Comparison of ENCODE assay signal across 20 cellular contexts in genomic region chr15:84690342-84690741, GRCh38. TPM values are rescaled to one million over a fixed set of nuclear protein-coding genes. Genes with fewer than 3 reads are reported as not detected.
DNase-seq lines count a peak whose midpoint lies in the region; ATAC-seq and TF ChIP-seq lines count a peak whose summit lies in the region.
"Had no signal": no experiment of that assay in that cellular context is flagged by ENCODE, and none has a peak within 500 bp of the region (broad histone marks: within the 10 kb centered on the region; RNA-seq: fewer than 3 reads in every experiment).

No MANE protein-coding gene starts in this region.

- peaks cover 14% of the 10 kb centered on the region for H3K36me3 Mint-ChIP-seq in activated naive CD4-positive, alpha-beta T cell treated with anti-CD3 and anti-CD28 coated beads, Interleukin-2, amount 50 U/mL, for 24 hours
- peaks cover 11% of the 10 kb centered on the region for H3K36me3 Mint-ChIP-seq in chondrocyte (ENCODE audit: low read depth)

- no peaks in the 10 kb centered on the region for H3K9me3 ChIP-seq in HCT116 (ENCODE audit: control insufficient read depth in 1 of 2, insufficient read depth in 1 of 2, low read depth in 1 of 2, low read length in 2 of 2)
- no peaks in the 10 kb centered on the region for H3K9me3 ChIP-seq in trophoblast cell (ENCODE audit: insufficient read depth, low read depth, low read length)
- H3K9me3 ChIP-seq: BE2C, SK-N-SH had no signal

- CTCF ChIA-PET in HCT116 (lab: Charles Lee) = no interaction called here

- no peak overlapping the region for H4K12ac ChIP-seq in trophoblast cell (ENCODE audit: low read depth, low read length)

- no peak overlapping the region for H4K8ac ChIP-seq in trophoblast cell (ENCODE audit: low read depth, low read length)

- H3K36me3 ChIP-seq in HCT116 (ENCODE audit: control insufficient read depth in 1 of 2, insufficient read depth in 2 of 2, low read length in 2 of 2) (peaks cover 7 to 18% of the 10 kb centered on the region in 2 experiments; a peak in 2 of 4 replicates), trophoblast cell (ENCODE audit: control insufficient read depth in 1 of 2, insufficient read depth in 2 of 2, low read length in 2 of 2) (peaks cover 19 to 32% of the 10 kb centered on the region in 2 experiments)

- H3K79me2 ChIP-seq in HCT116 (ENCODE audit: insufficient read depth, low read length) (peaks cover 70% of the 10 kb centered on the region), trophoblast cell (ENCODE audit: control insufficient read depth, insufficient read depth, low read length, poor library complexity) (peaks cover under 1% of the 10 kb centered on the region)

- H3K23ac ChIP-seq in trophoblast cell (ENCODE audit: low read length) = no peak overlapping the region

- ATAC-seq in HCT116 (no peak), HG03139 (IDR thresholded peaks at IDR 0.05; ENCODE audit: unreplicated experiment) (no peak)
- ATAC-seq: PC-3 had no signal

- H4K91ac ChIP-seq in trophoblast cell (ENCODE audit: low read depth, low read length) = no peak overlapping the region

- H2AK5ac ChIP-seq in trophoblast cell (ENCODE audit: low read length) = no peak overlapping the region

- no peak for TF ChIP-seq CTCF in HCT116 (IDR thresholded peaks at IDR 0.05 in 2 of 3, conservative IDR thresholded peaks at IDR 0.05 in 1 of 3; ENCODE audit: borderline replicate concordance in 1 of 3, insufficient read depth in 1 of 3, low read depth in 2 of 3, low read length in 2 of 3)
- no peak for TF ChIP-seq CTCF in chondrocyte (IDR thresholded peaks at IDR 0.05)

- H3K4me3 Mint-ChIP-seq in activated naive CD4-positive, alpha-beta T cell treated with anti-CD3 and anti-CD28 coated beads, Interleukin-2, amount 50 U/mL, for 24 hours = no peak overlapping the region
- no peak overlapping the region for H3K4me3 Mint-ChIP-seq in chondrocyte (ENCODE audit: unreplicated experiment)

- H3K27me3 ChIP-seq in HCT116 (ENCODE audit: insufficient read depth, low read length) = no peaks in the 10 kb centered on the region
- H3K27me3 ChIP-seq in trophoblast cell (ENCODE audit: insufficient read depth, low read length) = no peaks in the 10 kb centered on the region
- H3K27me3 ChIP-seq: BE2C had no signal

- no peaks in the 10 kb centered on the region for H3K79me1 ChIP-seq in trophoblast cell (ENCODE audit: low read length)

- no peaks in the 10 kb centered on the region; the same call in 1 of the 2 replicates for H4K20me1 ChIP-seq in HCT116 (ENCODE audit: insufficient read depth)

- peaks cover 13 to 28% of the 10 kb centered on the region in 2 experiments for H3K4me1 ChIP-seq in HCT116 (ENCODE audit: control insufficient read depth in 1 of 2, insufficient read depth in 2 of 2, low read length in 2 of 2)
- no peaks in the 10 kb centered on the region for H3K4me1 ChIP-seq in trophoblast cell (ENCODE audit: control insufficient read depth in 1 of 2, insufficient read depth in 2 of 2, low read length in 2 of 2)
- H3K4me1 ChIP-seq: BE2C had no signal

- WGBS in trophoblast cell (ENCODE audit: extremely low coverage, insufficient coverage, insufficient read length) = no CpG with 5 or more reads among the region's 8 CpGs

- H2BK5ac ChIP-seq in trophoblast cell (ENCODE audit: low read depth, low read length, poor library complexity) = no peak overlapping the region

- no peaks in the 10 kb centered on the region for H3K9me2 ChIP-seq in HCT116 (ENCODE audit: insufficient read depth)
- H3K9me2 ChIP-seq: SK-N-SH had no signal

- POLR2A ChIA-PET in HCT116 (lab: Charles Lee) = no interaction called here

- RAD21 ChIA-PET in HCT116 (lab: Charles Lee; ENCODE audit: low non-redundant PET in 1 of 2, low total read pairs in 2 of 2, uncharacterized antibody in 2 of 2, unreplicated experiment in 2 of 2) = no interaction called here

- no peak overlapping the region for H3K9ac ChIP-seq in HCT116 (ENCODE audit: low read length)
- no peak overlapping the region for H3K9ac ChIP-seq in trophoblast cell (ENCODE audit: low read length)
- H3K9ac ChIP-seq: GM23248, SK-N-SH had no signal

- no peak overlapping the region for H2BK12ac ChIP-seq in trophoblast cell (ENCODE audit: low read length)

- no peak for TF ChIP-seq RAD21 in HCT116 (IDR thresholded peaks at IDR 0.05; ENCODE audit: low read depth)

- H2AFZ ChIP-seq in HCT116 (ENCODE audit: low read depth, low read length, poor library complexity, severe bottlenecking) (no peak overlapping the region), trophoblast cell (ENCODE audit: insufficient read depth, low read length, poor library complexity) (no peak overlapping the region)
- H2AFZ ChIP-seq: GM23248 had no signal

- H2BK120ac ChIP-seq in trophoblast cell (ENCODE audit: insufficient read depth, low read length, poor library complexity) = no peak overlapping the region

- no peak for TF ChIP-seq POLR2A in HCT116 (IDR thresholded peaks at IDR 0.05; ENCODE audit: borderline replicate concordance, extremely low read depth, insufficient read depth, insufficient read length)

- H3K4me1 Mint-ChIP-seq in activated naive CD4-positive, alpha-beta T cell treated with anti-CD3 and anti-CD28 coated beads, Interleukin-2, amount 50 U/mL, for 24 hours = peaks cover 32% of the 10 kb centered on the region
- H3K4me1 Mint-ChIP-seq in chondrocyte (ENCODE audit: low read depth) = peaks cover 29% of the 10 kb centered on the region

- TSS peak; percentile 16 for BruUV-seq in HCT116 (replicated peaks; lab: Mats Ljungman, UMichigan)

- no peak overlapping the region for H3K18ac ChIP-seq in trophoblast cell (ENCODE audit: low read length)

- H3K27ac ChIP-seq in HCT116 (ENCODE audit: low read depth, low read length) = no peak overlapping the region
- H3K27ac ChIP-seq in trophoblast cell (ENCODE audit: low read depth, low read length) = no peak overlapping the region
- H3K27ac ChIP-seq: GM23248 had no signal

- H3K27me3 Mint-ChIP-seq in activated naive CD4-positive, alpha-beta T cell treated with anti-CD3 and anti-CD28 coated beads, Interleukin-2, amount 50 U/mL, for 24 hours = no peaks in the 10 kb centered on the region
- no peaks in the 10 kb centered on the region for H3K27me3 Mint-ChIP-seq in chondrocyte (ENCODE audit: low read depth)

- intact Hi-C loops in HCT116 (cut with micrococcal nuclease) = no loop called here

- H3K14ac ChIP-seq in trophoblast cell (ENCODE audit: low read length) = no peak overlapping the region

- H3K9me3 Mint-ChIP-seq in activated naive CD4-positive, alpha-beta T cell treated with anti-CD3 and anti-CD28 coated beads, Interleukin-2, amount 50 U/mL, for 24 hours = no peaks in the 10 kb centered on the region
- no peaks in the 10 kb centered on the region for H3K9me3 Mint-ChIP-seq in chondrocyte (ENCODE audit: low read depth)
- H3K9me3 Mint-ChIP-seq: CD8-positive, alpha-beta memory T cell had no signal

- no peak overlapping the region for H3K4me2 ChIP-seq in HCT116 (ENCODE audit: low read length)
- H3K4me2 ChIP-seq in trophoblast cell (ENCODE audit: low read length) = no peak overlapping the region
- H3K4me2 ChIP-seq: SK-N-SH had no signal

- H3K4me3 ChIP-seq in HCT116 (replicated peaks in 1 of 2; ENCODE audit: low read depth in 1 of 2, low read length in 2 of 2) = no peak overlapping the region
- H3K4me3 ChIP-seq in trophoblast cell (ENCODE audit: low read depth, low read length) = no peak overlapping the region
- H3K4me3 ChIP-seq: GM23248 had no signal

- H3K27ac Mint-ChIP-seq in activated naive CD4-positive, alpha-beta T cell treated with anti-CD3 and anti-CD28 coated beads, Interleukin-2, amount 50 U/mL, for 24 hours = peak overlapping the region; percentile 76
- H3K27ac Mint-ChIP-seq in chondrocyte (ENCODE audit: unreplicated experiment) = peak overlapping the region; percentile 12

- H3K4ac ChIP-seq in trophoblast cell (ENCODE audit: low read depth, low read length) = peak overlapping the region; percentile 14

- no peak for DNase-seq in activated naive CD4-positive, alpha-beta T cell treated with Interleukin-2 at 50 U/mL for 16 hours
- DNase-seq in HCT116 (ENCODE audit: low read depth, low spot score) (no peak), chondrocyte (ENCODE audit: low spot score) (no peak), trophoblast cell (no peak), NCI-H1092 (lab: John Stamatoyannopoulos, UW) (no peak), DMS79 (lab: John Stamatoyannopoulos, UW) (no peak)
- DNase-seq: BE2C; CD8-positive, alpha-beta memory T cell; DMS79 treated with DMSO at 0.1 percent for 48 hours; GM23248; NCI-H1417 treated with DMSO at 0.1 percent for 48 hours; NCI-H1930; NCI-H226; NCI-H524 treated with DMSO at 0.1 percent for 48 hours; PC-3; RPMI8226; SHP77 treated with DMSO at 0.1 percent for 48 hours; SK-N-SH had no signal

TF ChIP-seq in HCT116, 20 proteins besides CTCF, POLR2A, EP300 and RAD21 (continues in another document):
- TF ChIP-seq JUND (IDR thresholded peaks at IDR 0.05) = no peak

RNA-seq across cellular contexts. Expression of gene SEC11A, which starts 25.6 kb away (rescaled TPM):
- total RNA-seq in HCT116 (2021; ENCODE audit: unreplicated experiment) (175 TPM), chondrocyte (175 to 198 TPM (median 195 TPM) in 3 replicates)
- 103 and 124 TPM in 2 replicates for polyA plus RNA-seq in HCT116 (2012)
- 316 and 319 TPM in 2 replicates for polyA plus RNA-seq in trophoblast cell (2013)

RNA-seq across cellular contexts. Expression of gene NMB, which starts 32.3 kb away (rescaled TPM):
- total RNA-seq in HCT116 (2021; ENCODE audit: unreplicated experiment) (9.8 TPM), chondrocyte (5.7 to 8.5 TPM (median 7.8 TPM) in 3 replicates)
- polyA plus RNA-seq in HCT116 (2012) = 12.7 and 14.4 TPM in 2 replicates
- 9.5 and 10.1 TPM in 2 replicates for polyA plus RNA-seq in trophoblast cell (2013)

RNA-seq across cellular contexts. Expression of gene WDR73, which starts 36.3 kb away (rescaled TPM):
- 35.6 TPM for total RNA-seq in HCT116 (2021; ENCODE audit: unreplicated experiment)
- polyA plus RNA-seq in HCT116 (2012) = 17.7 and 19.2 TPM in 2 replicates
- total RNA-seq in chondrocyte = 13.6 to 21.9 TPM (median 17.0 TPM) in 3 replicates
- 12.8 and 12.9 TPM in 2 replicates for polyA plus RNA-seq in trophoblast cell (2013)

RNA-seq across cellular contexts. Expression of gene ZNF592, which starts 58.0 kb away (rescaled TPM):
- total RNA-seq in HCT116 (2021; ENCODE audit: unreplicated experiment) = 26.4 TPM
- polyA plus RNA-seq in HCT116 (2012) = 18.0 and 18.9 TPM in 2 replicates
- total RNA-seq in chondrocyte = 30.6 to 31.5 TPM (median 30.6 TPM) in 3 replicates
- polyA plus RNA-seq in trophoblast cell (2013) = 25.3 and 25.7 TPM in 2 replicates
